In the genomic region with DNA sequence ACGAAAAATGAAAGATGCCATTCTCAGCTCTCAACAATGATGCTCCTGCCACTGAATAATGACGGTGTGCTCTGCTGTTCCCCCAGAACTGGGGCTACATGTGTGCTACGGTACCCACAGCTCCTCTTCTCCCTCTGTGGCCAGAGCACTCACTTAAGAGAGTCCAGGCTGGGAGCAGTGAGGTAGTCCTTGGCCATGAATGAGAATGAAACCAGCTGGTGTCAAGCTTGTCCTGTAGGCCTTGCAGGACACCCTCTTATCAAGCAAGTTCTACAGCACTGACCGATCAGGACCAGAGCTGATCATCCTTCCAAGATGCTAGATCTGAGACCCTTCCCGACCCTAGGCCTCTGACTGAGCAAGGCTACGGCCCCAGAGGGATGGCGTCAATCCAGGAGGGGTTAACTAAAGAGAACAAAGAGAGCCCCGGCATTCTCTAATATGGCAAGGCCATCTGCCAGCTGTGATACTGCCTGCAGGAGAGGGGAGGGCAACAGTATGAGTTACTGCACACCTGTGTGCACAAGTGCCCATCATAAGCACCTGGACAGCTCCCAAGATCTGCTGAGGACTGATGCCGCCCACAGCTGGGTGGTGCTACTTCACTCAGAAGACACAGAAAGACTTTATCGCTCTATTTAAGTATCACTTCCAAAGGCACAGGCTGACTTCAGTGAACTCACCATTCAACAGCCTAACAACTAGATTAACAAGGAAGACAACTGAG, we compare ENCODE assay signal across 13 cellular contexts. TPM values are rescaled to one million over a fixed set of nuclear protein-coding genes. Genes with fewer than 3 reads are reported as not detected.
A peak's percentile ranks its signal among the peaks of the same experiment; 100 is the strongest.
DNase-seq lines count a peak whose midpoint lies in the region; ATAC-seq, FAIRE-seq and TF ChIP-seq lines count a peak whose summit lies in the region.
"Had no signal": no experiment of that assay in that cellular context is flagged by ENCODE, and none has a peak within 500 bp of the region (broad histone marks: within the 10 kb centered on the region; RNA-seq: fewer than 3 reads in every experiment).

No MANE protein-coding gene starts in this region.

- FAIRE-seq in GM12892 (lab: Jason Lieb, UNC) = no peak
- FAIRE-seq: RCC 7860 had no signal

- no peaks in the 10 kb centered on the region for H4K20me1 ChIP-seq in smooth muscle cell (ENCODE audit: low read depth)

- no peak overlapping the region for H2AFZ ChIP-seq in smooth muscle cell (ENCODE audit: low read depth)

- no peak overlapping the region for H3K9ac ChIP-seq in endodermal cell (ENCODE audit: extremely low read depth, low read length, poor library complexity, severe bottlenecking)
- peak overlapping the region; percentile 32 for H3K9ac ChIP-seq in smooth muscle cell (ENCODE audit: low read depth)

- no peak for TF ChIP-seq CTCF in endodermal cell (conservative IDR thresholded peaks at IDR 0.05)
- TF ChIP-seq CTCF in smooth muscle cell (IDR thresholded peaks at IDR 0.05; ENCODE audit: borderline replicate concordance, insufficient read depth, poor library complexity, severe bottlenecking) = no peak

- H3K27me3 ChIP-seq in endodermal cell (ENCODE audit: control insufficient read depth, insufficient read depth, low read length, poor library complexity, severe bottlenecking) = no peaks in the 10 kb centered on the region
- no peaks in the 10 kb centered on the region for H3K27me3 ChIP-seq in smooth muscle cell (ENCODE audit: low read depth)
- H3K27me3 ChIP-seq: gastrocnemius medialis had no signal

- H3K4me1 ChIP-seq in endodermal cell (ENCODE audit: control insufficient read depth, insufficient read depth, low read length) (no peaks in the 10 kb centered on the region), smooth muscle cell (ENCODE audit: low read depth) (no peaks in the 10 kb centered on the region)
- H3K4me1 ChIP-seq: gastrocnemius medialis had no signal

- no peaks in the 10 kb centered on the region for H3F3A ChIP-seq in smooth muscle cell (ENCODE audit: low read depth)

- CTCF ChIA-PET in activated CD4-positive, alpha-beta memory T cell treated with anti-CD3 and anti-CD28 coated beads for 36 hours (lab: Charles Lee) = interaction anchor here (0.9 to 1.0 kb wide), 2 partner anchors 15 to 178 kb away, joined by 3 to 4 read pairs; no protein-coding TSS in a partner anchor
- CTCF ChIA-PET in activated CD4-positive, alpha-beta memory T cell treated with anti-CD3 and anti-CD28 coated beads, Interleukin-2, amount 10 ng/mL, durations not matched to agents 7 days and 5 days (lab: Charles Lee) = no interaction called here

- H3K9me3 Mint-ChIP-seq in activated CD4-positive, alpha-beta memory T cell treated with anti-CD3 and anti-CD28 coated beads for 36 hours = no peaks in the 10 kb centered on the region
- H3K9me3 Mint-ChIP-seq in activated CD4-positive, alpha-beta memory T cell treated with anti-CD3 and anti-CD28 coated beads, Interleukin-2, amount 10 ng/mL, durations not matched to agents 7 days and 5 days = no peaks in the 10 kb centered on the region
- H3K9me3 Mint-ChIP-seq in endodermal cell = no peaks in the 10 kb centered on the region
- H3K9me3 Mint-ChIP-seq: nephron had no signal

- no peak for DNase-seq in activated CD4-positive, alpha-beta memory T cell treated with anti-CD3 and anti-CD28 coated beads for 36 hours
- no peak for DNase-seq in activated CD4-positive, alpha-beta memory T cell treated with anti-CD3 and anti-CD28 coated beads, Interleukin-2, amount 10 ng/mL, durations not matched to agents 7 days and 5 days
- DNase-seq in NCI-H510A treated with DMSO at 0.1 percent for 48 hours (lab: John Stamatoyannopoulos, UW) (peak; percentile 91), endodermal cell (no peak), smooth muscle cell (lab: John Stamatoyannopoulos, UW; ENCODE audit: unreplicated experiment) (no peak), GM12892 (ENCODE audit: insufficient read length) (no peak), NCI-H748 (lab: John Stamatoyannopoulos, UW; ENCODE audit: unreplicated experiment) (no peak)
- DNase-seq: Caco-2, gastrocnemius medialis, kidney glomerular epithelial cell had no signal

- no peak for ATAC-seq in GM19455 (IDR thresholded peaks at IDR 0.05; ENCODE audit: unreplicated experiment)
- ATAC-seq: gastrocnemius medialis had no signal

- peak overlapping the region; percentile 81 for H3K27ac Mint-ChIP-seq in activated CD4-positive, alpha-beta memory T cell treated with anti-CD3 and anti-CD28 coated beads for 36 hours
- no peak overlapping the region for H3K27ac Mint-ChIP-seq in activated CD4-positive, alpha-beta memory T cell treated with anti-CD3 and anti-CD28 coated beads, Interleukin-2, amount 10 ng/mL, durations not matched to agents 7 days and 5 days
- peak overlapping the region; percentile 3 for H3K27ac Mint-ChIP-seq in endodermal cell
- H3K27ac Mint-ChIP-seq: nephron had no signal

- TF ChIP-seq POLR2A in GM12892 (IDR thresholded peaks at IDR 0.05; ENCODE audit: low read depth, low read length) = no peak

- H3K27ac ChIP-seq in endodermal cell (ENCODE audit: low read depth, low read length) = no peak overlapping the region
- H3K27ac ChIP-seq in smooth muscle cell (ENCODE audit: low read depth) = peak overlapping the region; percentile 79
- H3K27ac ChIP-seq: gastrocnemius medialis had no signal

- peaks cover 20% of the 10 kb centered on the region for H3K36me3 Mint-ChIP-seq in activated CD4-positive, alpha-beta memory T cell treated with anti-CD3 and anti-CD28 coated beads for 36 hours
- H3K36me3 Mint-ChIP-seq in activated CD4-positive, alpha-beta memory T cell treated with anti-CD3 and anti-CD28 coated beads, Interleukin-2, amount 10 ng/mL, durations not matched to agents 7 days and 5 days (ENCODE audit: low read depth) = peaks cover 29% of the 10 kb centered on the region
- peaks cover 52% of the 10 kb centered on the region for H3K36me3 Mint-ChIP-seq in endodermal cell (ENCODE audit: low read depth)

- no peak overlapping the region for H3K4me3 Mint-ChIP-seq in activated CD4-positive, alpha-beta memory T cell treated with anti-CD3 and anti-CD28 coated beads for 36 hours
- H3K4me3 Mint-ChIP-seq in activated CD4-positive, alpha-beta memory T cell treated with anti-CD3 and anti-CD28 coated beads, Interleukin-2, amount 10 ng/mL, durations not matched to agents 7 days and 5 days = no peak overlapping the region
- no peak overlapping the region for H3K4me3 Mint-ChIP-seq in endodermal cell
- H3K4me3 Mint-ChIP-seq: nephron had no signal

- no peak overlapping the region for H3K4me2 ChIP-seq in smooth muscle cell

- H3K36me3 ChIP-seq in endodermal cell (ENCODE audit: control insufficient read depth, insufficient read depth, low read length) (peaks cover 40% of the 10 kb centered on the region), smooth muscle cell (ENCODE audit: low read depth) (no peaks in the 10 kb centered on the region)

- H3K9me3 ChIP-seq in endodermal cell (ENCODE audit: control insufficient read depth, low read length) (no peaks in the 10 kb centered on the region), smooth muscle cell (replicated peaks; ENCODE audit: low read depth) (no peaks in the 10 kb centered on the region)
- H3K9me3 ChIP-seq: Caco-2, gastrocnemius medialis had no signal

- H3K27me3 Mint-ChIP-seq in activated CD4-positive, alpha-beta memory T cell treated with anti-CD3 and anti-CD28 coated beads for 36 hours = no peaks in the 10 kb centered on the region
- no peaks in the 10 kb centered on the region for H3K27me3 Mint-ChIP-seq in activated CD4-positive, alpha-beta memory T cell treated with anti-CD3 and anti-CD28 coated beads, Interleukin-2, amount 10 ng/mL, durations not matched to agents 7 days and 5 days
- H3K27me3 Mint-ChIP-seq in endodermal cell (ENCODE audit: insufficient read depth) = no peaks in the 10 kb centered on the region

- no peak overlapping the region for H3K4me3 ChIP-seq in endodermal cell (ENCODE audit: low read length)
- no peak overlapping the region for H3K4me3 ChIP-seq in smooth muscle cell
- H3K4me3 ChIP-seq: gastrocnemius medialis had no signal

- intact Hi-C loops in activated CD4-positive, alpha-beta memory T cell treated with anti-CD3 and anti-CD28 coated beads for 36 hours (cut with micrococcal nuclease) = loop anchor here (2.0 kb wide), 1 partner anchor 23 kb away; no protein-coding TSS in a partner anchor

- H3K79me2 ChIP-seq in smooth muscle cell (ENCODE audit: low read depth) = no peaks in the 10 kb centered on the region

- H3K4me1 Mint-ChIP-seq in activated CD4-positive, alpha-beta memory T cell treated with anti-CD3 and anti-CD28 coated beads for 36 hours (ENCODE audit: low read depth) = peaks cover 21% of the 10 kb centered on the region
- H3K4me1 Mint-ChIP-seq in activated CD4-positive, alpha-beta memory T cell treated with anti-CD3 and anti-CD28 coated beads, Interleukin-2, amount 10 ng/mL, durations not matched to agents 7 days and 5 days = peaks cover 2% of the 10 kb centered on the region
- H3K4me1 Mint-ChIP-seq in endodermal cell = no peaks in the 10 kb centered on the region
- H3K4me1 Mint-ChIP-seq: nephron had no signal

- WGBS in endodermal cell (ENCODE audit: insufficient coverage in 1 of 2, insufficient read length in 1 of 2), 2 experiments = 92 to 96% methylated on average over 8 to 10 of the region's 10 CpGs
- WGBS in smooth muscle cell (ENCODE audit: low lambda C conversion rate) = 92% methylated on average over 10 of the region's 10 CpGs

- POLR2A ChIA-PET in activated CD4-positive, alpha-beta memory T cell treated with anti-CD3 and anti-CD28 coated beads for 36 hours (lab: Charles Lee) = no interaction called here
- POLR2A ChIA-PET in activated CD4-positive, alpha-beta memory T cell treated with anti-CD3 and anti-CD28 coated beads, Interleukin-2, amount 10 ng/mL, durations not matched to agents 7 days and 5 days (lab: Charles Lee) = interaction anchor here (1.1 kb wide), 1 partner anchor 14 kb away, joined by 4 read pairs; no protein-coding TSS in a partner anchor

RNA-seq across cellular contexts. Expression of a gene that starts 30.5 kb away (rescaled TPM):
- total RNA-seq in activated CD4-positive, alpha-beta memory T cell treated with anti-CD3 and anti-CD28 coated beads for 36 hours = 10 to 100 TPM; 21.4 to 21.5 TPM
- 10 to 100 TPM; 32.2 to 34.2 TPM for total RNA-seq in activated CD4-positive, alpha-beta memory T cell treated with anti-CD3 and anti-CD28 coated beads, Interleukin-2, amount 10 ng/mL, durations not matched to agents 7 days and 5 days
- total RNA-seq in endodermal cell (10 to 100 TPM; 31.8 to 35.2 TPM), smooth muscle cell (19.8 and 32.8 TPM in 2 replicates)
- polyA plus RNA-seq in endodermal cell (2013, experiment 1 of 2) = 40.4 TPM
- 37.2 TPM for polyA plus RNA-seq in endodermal cell (2013, experiment 2 of 2)
- polyA plus RNA-seq in smooth muscle cell = 17.7 and 22.4 TPM in 2 replicates
- 6.7 TPM for polyA plus RNA-seq in GM12892 (2012; ENCODE audit: missing spikeins)
